In the genomic region with DNA sequence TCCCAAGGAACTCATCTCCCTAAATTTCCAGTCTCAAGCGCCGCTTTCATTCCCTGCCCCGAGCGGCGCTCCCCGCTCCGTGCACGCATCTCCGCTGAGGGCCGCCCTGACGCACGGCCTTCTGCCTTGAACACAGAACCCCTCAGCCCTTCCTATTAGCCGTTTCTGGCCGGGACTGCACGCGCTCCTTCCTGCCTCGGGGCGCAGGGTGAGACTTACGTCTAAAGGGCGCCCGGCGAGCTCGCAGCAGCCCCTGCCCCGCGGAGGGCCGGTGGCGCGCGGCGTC, we compare ENCODE assay signal across 8 cellular contexts. TPM values are rescaled to one million over a fixed set of nuclear protein-coding genes. Genes with fewer than 3 reads are reported as not detected.
DNase-seq lines count a peak whose midpoint lies in the region; ATAC-seq, FAIRE-seq and TF ChIP-seq lines count a peak whose summit lies in the region.

No MANE protein-coding gene starts in this region.

- peak overlapping the region; percentile 96 for H3K4me2 ChIP-seq in OCI-LY7 (ENCODE audit: low read length)

- H3K27me3 Mint-ChIP-seq in stimulated activated naive CD8-positive, alpha-beta T cell treated with anti-CD3 and anti-CD28 coated beads, Interleukin-15, amount 100 ng/mL, for 72 hours: no peaks in the 10 kb centered on the region

- no peaks in the 10 kb centered on the region for H3K9me3 ChIP-seq in OCI-LY7 (ENCODE audit: low read length)
- no peaks in the 10 kb centered on the region for H3K9me3 ChIP-seq in lung (ENCODE audit: control insufficient read depth in 2 of 2, insufficient read depth in 1 of 2, low read length in 1 of 2)

- BruUV-seq in OCI-LY7 (replicated peaks; lab: Mats Ljungman, UMichigan): no TSS peak

- H3K4me1 ChIP-seq in OCI-LY7 (ENCODE audit: insufficient read depth, low read length, poor library complexity, severe bottlenecking) (peaks cover 45% of the 10 kb centered on the region), lung (ENCODE audit: control insufficient read depth in 2 of 2, insufficient read depth in 2 of 2, low read length in 2 of 2) (peaks cover 0 to 3% of the 10 kb centered on the region in 2 donors)

- ATAC-seq in GM18861 (IDR thresholded peaks at IDR 0.05; ENCODE audit: unreplicated experiment) (peak; percentile 33), HG03045 (IDR thresholded peaks at IDR 0.05; ENCODE audit: unreplicated experiment) (peak; percentile 38), lung (ENCODE audit: insufficient read depth, low FRiP score) (peak; percentile 43)
- ATAC-seq in stimulated activated naive CD8-positive, alpha-beta T cell treated with anti-CD3 and anti-CD28 coated beads, Interleukin-15, amount 100 ng/mL, for 72 hours: peak; percentile 78

- peaks cover 61% of the 10 kb centered on the region for H3K36me3 ChIP-seq in OCI-LY7 (ENCODE audit: insufficient read depth, low read length)
- H3K36me3 ChIP-seq in lung (ENCODE audit: control insufficient read depth in 2 of 2, insufficient read depth in 2 of 2, low read length in 2 of 2): peaks cover 3 to 6% of the 10 kb centered on the region in 2 donors

- peaks cover 47% of the 10 kb centered on the region for H3K4me1 Mint-ChIP-seq in stimulated activated naive CD8-positive, alpha-beta T cell treated with anti-CD3 and anti-CD28 coated beads, Interleukin-15, amount 100 ng/mL, for 72 hours

- no peaks in the 10 kb centered on the region for H3K9me2 ChIP-seq in OCI-LY7 (ENCODE audit: insufficient read depth, low read length)

- H3K27ac Mint-ChIP-seq in stimulated activated naive CD8-positive, alpha-beta T cell treated with anti-CD3 and anti-CD28 coated beads, Interleukin-15, amount 100 ng/mL, for 72 hours: peak overlapping the region; percentile 98 to 99

- POLR2A ChIA-PET in OCI-LY7 (lab: Charles Lee): interaction anchor here (0.5 to 1.6 kb wide), 4 partner anchors 19 to 950 kb away, joined by 3 to 7 read pairs (median 4); no protein-coding TSS in a partner anchor

- DNase-seq in AML-193 (lab: John Stamatoyannopoulos, UW): peak; percentile 47 to 64
- DNase-seq in OCI-LY7 (ENCODE audit: low spot score): no peak
- DNase-seq in cerebellum (ENCODE audit: low spot score): peak; percentile 57
- DNase-seq in lung (ENCODE audit: low spot score): no peak
- DNase-seq in stimulated activated naive CD8-positive, alpha-beta T cell treated with anti-CD3 and anti-CD28 coated beads, Interleukin-15, amount 100 ng/mL, for 72 hours: no peak
- DNase-seq in D721Med (ENCODE audit: insufficient read length, low spot score): no peak

- H3K4me3 Mint-ChIP-seq in stimulated activated naive CD8-positive, alpha-beta T cell treated with anti-CD3 and anti-CD28 coated beads, Interleukin-15, amount 100 ng/mL, for 72 hours: peak overlapping the region; percentile 92 to 100

- peak overlapping the region; percentile 46 for H2AFZ ChIP-seq in OCI-LY7 (ENCODE audit: low read length)

- peak overlapping the region; percentile 85 for H3K27ac ChIP-seq in OCI-LY7 (ENCODE audit: low read depth, low read length, poor library complexity, severe bottlenecking)
- H3K27ac ChIP-seq in lung (ENCODE audit: low read depth in 1 of 2, low read length in 1 of 2): peak overlapping the region; percentile 93 to 98

- peaks cover 59% of the 10 kb centered on the region for H3K79me2 ChIP-seq in OCI-LY7 (ENCODE audit: insufficient read depth, low read depth, low read length)

- H3K4me3 ChIP-seq in OCI-LY7 (ENCODE audit: low read depth, low read length, poor library complexity, severe bottlenecking) (peak overlapping the region; percentile 100), lung (peak overlapping the region; percentile 86)

- H3K9me3 Mint-ChIP-seq in stimulated activated naive CD8-positive, alpha-beta T cell treated with anti-CD3 and anti-CD28 coated beads, Interleukin-15, amount 100 ng/mL, for 72 hours: no peaks in the 10 kb centered on the region

- peaks cover 33% of the 10 kb centered on the region for H4K20me1 ChIP-seq in OCI-LY7 (ENCODE audit: insufficient read depth, low read length)

- TF ChIP-seq CTCF in OCI-LY7 (conservative IDR thresholded peaks at IDR 0.05; ENCODE audit: low read length) (no peak), lung (IDR thresholded peaks at IDR 0.05; ENCODE audit: control extremely low read depth, extremely low read depth) (no peak), D721Med (IDR thresholded peaks at IDR 0.05; ENCODE audit: insufficient read depth, missing control alignments) (no peak)

- CTCF ChIA-PET in OCI-LY7 (lab: Charles Lee; ENCODE audit: unreplicated experiment): interaction anchor here (0.7 kb wide), 1 partner anchor 202 kb away, joined by 3 read pairs; no protein-coding TSS in a partner anchor

- no peaks in the 10 kb centered on the region for H3K27me3 ChIP-seq in lung (ENCODE audit: control insufficient read depth, insufficient read depth)

- WGBS in lung, 2 donors: 0% methylated on average over 29 to 30 of the region's 30 CpGs

- no peak for FAIRE-seq in D721Med (lab: Jason Lieb, UNC)

- intact Hi-C loops in OCI-LY7 (cut with micrococcal nuclease; ENCODE audit: unreplicated experiment): loop anchor here (2.0 to 5.0 kb wide), 3 partner anchors 200 to 1290 kb away; a partner anchor contains a TSS

RNA-seq across cellular contexts. Expression of a gene that starts 0.8 kb away (rescaled TPM):
- total RNA-seq in OCI-LY7 (2014; rRNA removed; shearing (Covaris generic)): 111 and 114 TPM in 2 replicates
- total RNA-seq in OCI-LY7 (2022): 121 and 137 TPM in 2 replicates
- 130 TPM for total RNA-seq in cerebellum
- 100 to 1,000 TPM in 1 of 2 donors, 10 to 100 TPM in 1; 70.0 to 227 TPM for total RNA-seq in lung
- polyA plus RNA-seq in lung: 10 to 100 TPM; 27.0 to 50.3 TPM

Comparison
In these comparisons a context has a peak if more than half of its experiments do, and no peak if none do; other contexts are left out.
1. DNase-seq: peak in AML-193 (2 of 2) and cerebellum (single experiment); none in OCI-LY7 (single experiment), lung (single experiment), stimulated activated naive CD8-positive, alpha-beta T cell treated with anti-CD3 and anti-CD28 coated beads, Interleukin-15, amount 100 ng/mL, for 72 hours (0 of 2) and D721Med (single experiment).
2. Peak in every context shown above with its lines, with median percentiles within 50 percentile points of each other: ATAC-seq.